In genomic region chr7:76567311-76567710, GRCh38 we compare ENCODE assay signal across 6 cellular contexts. TPM values are rescaled to one million over a fixed set of nuclear protein-coding genes. Genes with fewer than 3 reads are reported as not detected.
DNase-seq lines count a peak whose midpoint lies in the region; ATAC-seq and TF ChIP-seq lines count a peak whose summit lies in the region.
"Not testable (repeated sequence)": the region's sequence is repeated elsewhere in the genome, so short reads cannot be mapped to it uniquely, and the experiment has no call there.
"Had no signal": no experiment of that assay in that cellular context is flagged by ENCODE, and none has a peak within 500 bp of the region (broad histone marks: within the 10 kb centered on the region; RNA-seq: fewer than 3 reads in every experiment).

No MANE protein-coding gene starts in this region.

- DNase-seq in PC-3; RWPE2 (ENCODE audit: low spot score); MCF 10A (ENCODE audit: unreplicated experiment); epithelial cell of prostate (ENCODE audit: low read depth, low spot score): not testable (repeated sequence)

- not testable (repeated sequence) for H3K4me2 ChIP-seq in PC-3 (ENCODE audit: low read length)

- not testable (repeated sequence) for H3K27ac ChIP-seq in PC-3 (ENCODE audit: low read length)
- H3K27ac ChIP-seq in RWPE2 (ENCODE audit: poor library complexity, severe bottlenecking) (peak overlapping the region; percentile 61), epithelial cell of prostate (peak overlapping the region; percentile 55)

- H3K9me2 ChIP-seq in PC-3 (replicated peaks; ENCODE audit: low read length), result not testable (repeated sequence)

- not testable (repeated sequence) for H3K36me3 ChIP-seq in PC-3 (ENCODE audit: low read depth, low read length)
- peaks cover 14% of the 10 kb centered on the region for H3K36me3 ChIP-seq in RWPE2 (ENCODE audit: low read depth)

- CTCF ChIA-PET in PC-3 (lab: Charles Lee); MCF 10A (lab: Yijun Ruan, JAX): not testable (repeated sequence)

- H3K9ac ChIP-seq in PC-3 (ENCODE audit: low read length), result not testable (repeated sequence)

- ATAC-seq in PC-3; RWPE2 (ENCODE audit: low read depth): not testable (repeated sequence)

- POLR2A ChIA-PET in PC-3 (lab: Charles Lee; ENCODE audit: unreplicated experiment); MCF 10A (lab: Yijun Ruan, JAX): not testable (repeated sequence)

- H3K27me3 Mint-ChIP-seq in MCF 10A (ENCODE audit: insufficient read depth, unreplicated experiment), result not testable (repeated sequence)

- H3K4me3 Mint-ChIP-seq in MCF 10A (ENCODE audit: unreplicated experiment), result not testable (repeated sequence)

- H3K4me1 Mint-ChIP-seq in MCF 10A (ENCODE audit: insufficient read depth, unreplicated experiment), result peaks cover 36% of the 10 kb centered on the region

- TF ChIP-seq CTCF in PC-3 (conservative IDR thresholded peaks at IDR 0.05; ENCODE audit: low read depth, low read length); RWPE2 (IDR thresholded peaks at IDR 0.05; ENCODE audit: poor library complexity, severe bottlenecking); MCF 10A (IDR thresholded peaks at IDR 0.05; ENCODE audit: unreplicated experiment): not testable (repeated sequence)

- H3K79me2 ChIP-seq in PC-3 (ENCODE audit: low read length), result peaks cover 46% of the 10 kb centered on the region

- H3K36me3 Mint-ChIP-seq in MCF 10A (ENCODE audit: insufficient read depth, unreplicated experiment), result peaks cover 13% of the 10 kb centered on the region

- intact Hi-C loops in PC-3 (cut with micrococcal nuclease); MCF 10A (cut with micrococcal nuclease): not testable (repeated sequence)

- H3K4me3 ChIP-seq in PC-3 (ENCODE audit: low read length); RWPE2 (ENCODE audit: severe bottlenecking): not testable (repeated sequence)

- H3K9me3 Mint-ChIP-seq in MCF 10A (ENCODE audit: unreplicated experiment), result not testable (repeated sequence)

- H3K27ac Mint-ChIP-seq in MCF 10A (ENCODE audit: low read depth, unreplicated experiment), result peak overlapping the region; percentile 57

- H3F3A ChIP-seq in PC-3 (ENCODE audit: low read length, unreplicated experiment), result not testable (repeated sequence)

- H3K9me3 ChIP-seq in PC-3 (ENCODE audit: low read length); RWPE2 (ENCODE audit: severe bottlenecking): not testable (repeated sequence)

- TSS peak; percentile 24 for BruUV-seq in PC-3 (replicated peaks; lab: Mats Ljungman, UMichigan)
- BruUV-seq in MCF 10A (replicated peaks; lab: Mats Ljungman, UMichigan), result not testable (repeated sequence)

- H4K20me1 ChIP-seq in PC-3 (ENCODE audit: low read length), result not testable (repeated sequence)

- peaks cover 34% of the 10 kb centered on the region for H3K4me1 ChIP-seq in PC-3 (ENCODE audit: insufficient read depth, low read length)
- peaks cover 26% of the 10 kb centered on the region for H3K4me1 ChIP-seq in RWPE2 (ENCODE audit: insufficient read depth, poor library complexity, severe bottlenecking)

- H3K27me3 ChIP-seq in PC-3 (ENCODE audit: low read length); RWPE2 (ENCODE audit: insufficient read depth, poor library complexity, severe bottlenecking): not testable (repeated sequence)

- H2AFZ ChIP-seq in PC-3 (ENCODE audit: low read length), result not testable (repeated sequence)

RNA-seq across cellular contexts. Expression of gene SPDYE16, which starts 24.2 kb away (rescaled TPM):
- total RNA-seq in PC-3 (2014; rRNA removed) (not detected in 2 replicates), MCF 10A (2022) (0.29 TPM in 1 of 2 replicates, not detected in the other)
- total RNA-seq: Calu3 had no signal

RNA-seq across cellular contexts. Expression of gene UPK3B, which starts 57.0 kb away (rescaled TPM):
- 3.0 and 10.7 TPM in 2 replicates for total RNA-seq in PC-3 (2014; rRNA removed)
- total RNA-seq in MCF 10A (2022), result 1.0 and 1.1 TPM in 2 replicates
- total RNA-seq: A673 had no signal

RNA-seq across cellular contexts. Expression of gene POMZP3, which starts 59.8 kb away (rescaled TPM):
- 5.9 and 10.1 TPM in 2 replicates for total RNA-seq in PC-3 (2014; rRNA removed)
- 8.9 and 10.6 TPM in 2 replicates for total RNA-seq in MCF 10A (2022)
